In the genomic region with DNA sequence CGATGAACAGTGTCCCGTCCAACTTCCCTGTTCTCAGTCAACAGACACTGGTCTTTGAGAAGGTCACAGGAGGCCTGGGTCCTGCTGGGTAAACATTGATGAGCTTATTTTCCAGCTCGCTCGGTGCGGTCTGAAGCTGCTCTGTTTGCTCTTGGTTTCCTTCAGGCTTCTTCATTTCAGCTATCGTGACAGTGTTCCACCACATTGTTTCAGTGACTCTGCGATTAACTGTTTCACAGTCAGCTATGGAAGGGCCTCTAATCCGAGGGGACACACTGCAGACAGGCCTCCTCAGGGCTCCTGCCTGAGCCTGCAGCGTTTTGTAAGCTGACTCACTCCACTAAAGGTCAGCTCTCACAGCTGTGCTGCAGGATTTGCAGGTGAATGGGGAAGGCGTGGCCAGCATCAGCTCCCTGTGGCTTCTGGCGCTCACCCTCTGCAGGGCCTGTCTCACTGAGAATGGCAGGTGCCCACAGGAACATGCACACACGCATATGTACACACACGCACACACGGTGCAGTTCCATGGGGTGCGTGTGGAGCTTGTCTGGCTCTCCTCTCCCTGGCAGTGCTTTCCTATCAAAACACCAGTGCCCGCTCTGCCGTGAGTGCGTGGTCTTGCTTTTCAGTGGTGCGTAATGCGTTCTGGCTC, we compare ENCODE assay signal across 2 cellular contexts.
TF ChIP-seq lines count a peak whose summit lies in the region.

No MANE protein-coding gene starts in this region.

TF ChIP-seq in WTC11, 78 proteins besides CTCF, POLR2A, EP300 and RAD21 (continued from another document):
- TF ChIP-seq, protein P1, sequence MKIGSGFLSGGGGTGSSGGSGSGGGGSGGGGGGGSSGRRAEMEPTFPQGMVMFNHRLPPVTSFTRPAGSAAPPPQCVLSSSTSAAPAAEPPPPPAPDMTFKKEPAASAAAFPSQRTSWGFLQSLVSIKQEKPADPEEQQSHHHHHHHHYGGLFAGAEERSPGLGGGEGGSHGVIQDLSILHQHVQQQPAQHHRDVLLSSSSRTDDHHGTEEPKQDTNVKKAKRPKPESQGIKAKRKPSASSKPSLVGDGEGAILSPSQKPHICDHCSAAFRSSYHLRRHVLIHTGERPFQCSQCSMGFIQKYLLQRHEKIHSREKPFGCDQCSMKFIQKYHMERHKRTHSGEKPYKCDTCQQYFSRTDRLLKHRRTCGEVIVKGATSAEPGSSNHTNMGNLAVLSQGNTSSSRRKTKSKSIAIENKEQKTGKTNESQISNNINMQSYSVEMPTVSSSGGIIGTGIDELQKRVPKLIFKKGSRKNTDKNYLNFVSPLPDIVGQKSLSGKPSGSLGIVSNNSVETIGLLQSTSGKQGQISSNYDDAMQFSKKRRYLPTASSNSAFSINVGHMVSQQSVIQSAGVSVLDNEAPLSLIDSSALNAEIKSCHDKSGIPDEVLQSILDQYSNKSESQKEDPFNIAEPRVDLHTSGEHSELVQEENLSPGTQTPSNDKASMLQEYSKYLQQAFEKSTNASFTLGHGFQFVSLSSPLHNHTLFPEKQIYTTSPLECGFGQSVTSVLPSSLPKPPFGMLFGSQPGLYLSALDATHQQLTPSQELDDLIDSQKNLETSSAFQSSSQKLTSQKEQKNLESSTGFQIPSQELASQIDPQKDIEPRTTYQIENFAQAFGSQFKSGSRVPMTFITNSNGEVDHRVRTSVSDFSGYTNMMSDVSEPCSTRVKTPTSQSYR (CRISPR knock-in tag; IDR thresholded peaks at IDR 0.05), result no peak
- TF ChIP-seq SMAD4 (CRISPR knock-in tag; IDR thresholded peaks at IDR 0.05) (0 out of 2 replicates have a peak, but pooled peaks have one; percentile 54), ZNF232 (CRISPR knock-in tag; IDR thresholded peaks at IDR 0.05) (0 out of 2 replicates have a peak, but pooled peaks have one; percentile 70), FOXP1 (CRISPR knock-in tag; IDR thresholded peaks at IDR 0.05; ENCODE audit: borderline replicate concordance) (peak; percentile 58; the same call in 1 of the 2 replicates)
- TF ChIP-seq, protein P2, sequence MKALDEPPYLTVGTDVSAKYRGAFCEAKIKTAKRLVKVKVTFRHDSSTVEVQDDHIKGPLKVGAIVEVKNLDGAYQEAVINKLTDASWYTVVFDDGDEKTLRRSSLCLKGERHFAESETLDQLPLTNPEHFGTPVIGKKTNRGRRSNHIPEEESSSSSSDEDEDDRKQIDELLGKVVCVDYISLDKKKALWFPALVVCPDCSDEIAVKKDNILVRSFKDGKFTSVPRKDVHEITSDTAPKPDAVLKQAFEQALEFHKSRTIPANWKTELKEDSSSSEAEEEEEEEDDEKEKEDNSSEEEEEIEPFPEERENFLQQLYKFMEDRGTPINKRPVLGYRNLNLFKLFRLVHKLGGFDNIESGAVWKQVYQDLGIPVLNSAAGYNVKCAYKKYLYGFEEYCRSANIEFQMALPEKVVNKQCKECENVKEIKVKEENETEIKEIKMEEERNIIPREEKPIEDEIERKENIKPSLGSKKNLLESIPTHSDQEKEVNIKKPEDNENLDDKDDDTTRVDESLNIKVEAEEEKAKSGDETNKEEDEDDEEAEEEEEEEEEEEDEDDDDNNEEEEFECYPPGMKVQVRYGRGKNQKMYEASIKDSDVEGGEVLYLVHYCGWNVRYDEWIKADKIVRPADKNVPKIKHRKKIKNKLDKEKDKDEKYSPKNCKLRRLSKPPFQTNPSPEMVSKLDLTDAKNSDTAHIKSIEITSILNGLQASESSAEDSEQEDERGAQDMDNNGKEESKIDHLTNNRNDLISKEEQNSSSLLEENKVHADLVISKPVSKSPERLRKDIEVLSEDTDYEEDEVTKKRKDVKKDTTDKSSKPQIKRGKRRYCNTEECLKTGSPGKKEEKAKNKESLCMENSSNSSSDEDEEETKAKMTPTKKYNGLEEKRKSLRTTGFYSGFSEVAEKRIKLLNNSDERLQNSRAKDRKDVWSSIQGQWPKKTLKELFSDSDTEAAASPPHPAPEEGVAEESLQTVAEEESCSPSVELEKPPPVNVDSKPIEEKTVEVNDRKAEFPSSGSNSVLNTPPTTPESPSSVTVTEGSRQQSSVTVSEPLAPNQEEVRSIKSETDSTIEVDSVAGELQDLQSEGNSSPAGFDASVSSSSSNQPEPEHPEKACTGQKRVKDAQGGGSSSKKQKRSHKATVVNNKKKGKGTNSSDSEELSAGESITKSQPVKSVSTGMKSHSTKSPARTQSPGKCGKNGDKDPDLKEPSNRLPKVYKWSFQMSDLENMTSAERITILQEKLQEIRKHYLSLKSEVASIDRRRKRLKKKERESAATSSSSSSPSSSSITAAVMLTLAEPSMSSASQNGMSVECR (CRISPR knock-in tag; IDR thresholded peaks at IDR 0.05; ENCODE audit: borderline replicate concordance), result peak; percentile 72; the same call in 1 of the 2 replicates
- TF ChIP-seq, protein P3, sequence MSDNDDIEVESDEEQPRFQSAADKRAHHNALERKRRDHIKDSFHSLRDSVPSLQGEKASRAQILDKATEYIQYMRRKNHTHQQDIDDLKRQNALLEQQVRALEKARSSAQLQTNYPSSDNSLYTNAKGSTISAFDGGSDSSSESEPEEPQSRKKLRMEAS (CRISPR knock-in tag; IDR thresholded peaks at IDR 0.05), result peak; percentile 82

TF ChIP-seq in HepG2, 621 proteins besides CTCF, POLR2A, EP300 and RAD21 (continued from another document and continues in another):
- TF ChIP-seq, protein P4, sequence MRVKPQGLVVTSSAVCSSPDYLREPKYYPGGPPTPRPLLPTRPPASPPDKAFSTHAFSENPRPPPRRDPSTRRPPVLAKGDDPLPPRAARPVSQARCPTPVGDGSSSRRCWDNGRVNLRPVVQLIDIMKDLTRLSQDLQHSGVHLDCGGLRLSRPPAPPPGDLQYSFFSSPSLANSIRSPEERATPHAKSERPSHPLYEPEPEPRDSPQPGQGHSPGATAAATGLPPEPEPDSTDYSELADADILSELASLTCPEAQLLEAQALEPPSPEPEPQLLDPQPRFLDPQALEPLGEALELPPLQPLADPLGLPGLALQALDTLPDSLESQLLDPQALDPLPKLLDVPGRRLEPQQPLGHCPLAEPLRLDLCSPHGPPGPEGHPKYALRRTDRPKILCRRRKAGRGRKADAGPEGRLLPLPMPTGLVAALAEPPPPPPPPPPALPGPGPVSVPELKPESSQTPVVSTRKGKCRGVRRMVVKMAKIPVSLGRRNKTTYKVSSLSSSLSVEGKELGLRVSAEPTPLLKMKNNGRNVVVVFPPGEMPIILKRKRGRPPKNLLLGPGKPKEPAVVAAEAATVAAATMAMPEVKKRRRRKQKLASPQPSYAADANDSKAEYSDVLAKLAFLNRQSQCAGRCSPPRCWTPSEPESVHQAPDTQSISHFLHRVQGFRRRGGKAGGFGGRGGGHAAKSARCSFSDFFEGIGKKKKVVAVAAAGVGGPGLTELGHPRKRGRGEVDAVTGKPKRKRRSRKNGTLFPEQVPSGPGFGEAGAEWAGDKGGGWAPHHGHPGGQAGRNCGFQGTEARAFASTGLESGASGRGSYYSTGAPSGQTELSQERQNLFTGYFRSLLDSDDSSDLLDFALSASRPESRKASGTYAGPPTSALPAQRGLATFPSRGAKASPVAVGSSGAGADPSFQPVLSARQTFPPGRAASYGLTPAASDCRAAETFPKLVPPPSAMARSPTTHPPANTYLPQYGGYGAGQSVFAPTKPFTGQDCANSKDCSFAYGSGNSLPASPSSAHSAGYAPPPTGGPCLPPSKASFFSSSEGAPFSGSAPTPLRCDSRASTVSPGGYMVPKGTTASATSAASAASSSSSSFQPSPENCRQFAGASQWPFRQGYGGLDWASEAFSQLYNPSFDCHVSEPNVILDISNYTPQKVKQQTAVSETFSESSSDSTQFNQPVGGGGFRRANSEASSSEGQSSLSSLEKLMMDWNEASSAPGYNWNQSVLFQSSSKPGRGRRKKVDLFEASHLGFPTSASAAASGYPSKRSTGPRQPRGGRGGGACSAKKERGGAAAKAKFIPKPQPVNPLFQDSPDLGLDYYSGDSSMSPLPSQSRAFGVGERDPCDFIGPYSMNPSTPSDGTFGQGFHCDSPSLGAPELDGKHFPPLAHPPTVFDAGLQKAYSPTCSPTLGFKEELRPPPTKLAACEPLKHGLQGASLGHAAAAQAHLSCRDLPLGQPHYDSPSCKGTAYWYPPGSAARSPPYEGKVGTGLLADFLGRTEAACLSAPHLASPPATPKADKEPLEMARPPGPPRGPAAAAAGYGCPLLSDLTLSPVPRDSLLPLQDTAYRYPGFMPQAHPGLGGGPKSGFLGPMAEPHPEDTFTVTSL (CRISPR knock-in tag; IDR thresholded peaks at IDR 0.05; ENCODE audit: borderline replicate concordance), result peak; percentile 55; the same call in 1 of the 2 replicates
- TF ChIP-seq, protein P5, sequence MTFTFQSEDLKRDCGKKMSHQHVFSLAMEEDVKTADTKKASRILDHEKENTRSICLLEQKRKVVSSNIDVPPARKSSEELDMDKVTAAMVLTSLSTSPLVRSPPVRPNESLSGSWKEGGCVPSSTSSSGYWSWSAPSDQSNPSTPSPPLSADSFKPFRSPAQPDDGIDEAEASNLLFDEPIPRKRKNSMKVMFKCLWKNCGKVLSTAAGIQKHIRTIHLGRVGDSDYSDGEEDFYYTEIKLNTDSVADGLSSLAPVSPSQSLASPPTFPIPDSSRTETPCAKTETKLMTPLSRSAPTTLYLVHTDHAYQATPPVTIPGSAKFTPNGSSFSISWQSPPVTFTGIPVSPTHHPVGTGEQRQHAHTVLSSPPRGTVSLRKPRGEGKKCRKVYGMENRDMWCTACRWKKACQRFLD (CRISPR knock-in tag; IDR thresholded peaks at IDR 0.05; ENCODE audit: borderline replicate concordance), result no peak
- TF ChIP-seq SIN3B (IDR thresholded peaks at IDR 0.05; ENCODE audit: low read length) (no peak), HMG20A (CRISPR knock-in tag; IDR thresholded peaks at IDR 0.05; ENCODE audit: borderline replicate concordance) (peak; percentile 52; the same call in 1 of the 2 replicates), MAZ (IDR thresholded peaks at IDR 0.05; ENCODE audit: borderline replicate concordance, low read depth, low read length) (no peak), MAZ (CRISPR knock-in tag; IDR thresholded peaks at IDR 0.05; ENCODE audit: low read depth) (no peak), KAT8 (CRISPR knock-in tag; IDR thresholded peaks at IDR 0.05) (no peak; the same call in 1 of the 2 replicates), ZNF777 (CRISPR knock-in tag; IDR thresholded peaks at IDR 0.05) (peak; percentile 16; the same call in 1 of the 2 replicates), ZNF136 (CRISPR knock-in tag; IDR thresholded peaks at IDR 0.05; ENCODE audit: low read depth) (no peak), ZIK1 (CRISPR knock-in tag; IDR thresholded peaks at IDR 0.05; ENCODE audit: borderline replicate concordance, low read depth) (no peak; the same call in 1 of the 2 replicates), KMT2B (CRISPR knock-in tag; IDR thresholded peaks at IDR 0.05) (0 out of 2 replicates have a peak, but pooled peaks have one; percentile 28), GTF3A (CRISPR knock-in tag; conservative IDR thresholded peaks at IDR 0.05) (no peak), ZNF292 (CRISPR knock-in tag; IDR thresholded peaks at IDR 0.05; ENCODE audit: borderline replicate concordance, low read depth) (peak; percentile 97), KMT2A (CRISPR knock-in tag; IDR thresholded peaks at IDR 0.05) (0 out of 2 replicates have a peak, but pooled peaks have one; percentile 26)
- TF ChIP-seq, protein P6, sequence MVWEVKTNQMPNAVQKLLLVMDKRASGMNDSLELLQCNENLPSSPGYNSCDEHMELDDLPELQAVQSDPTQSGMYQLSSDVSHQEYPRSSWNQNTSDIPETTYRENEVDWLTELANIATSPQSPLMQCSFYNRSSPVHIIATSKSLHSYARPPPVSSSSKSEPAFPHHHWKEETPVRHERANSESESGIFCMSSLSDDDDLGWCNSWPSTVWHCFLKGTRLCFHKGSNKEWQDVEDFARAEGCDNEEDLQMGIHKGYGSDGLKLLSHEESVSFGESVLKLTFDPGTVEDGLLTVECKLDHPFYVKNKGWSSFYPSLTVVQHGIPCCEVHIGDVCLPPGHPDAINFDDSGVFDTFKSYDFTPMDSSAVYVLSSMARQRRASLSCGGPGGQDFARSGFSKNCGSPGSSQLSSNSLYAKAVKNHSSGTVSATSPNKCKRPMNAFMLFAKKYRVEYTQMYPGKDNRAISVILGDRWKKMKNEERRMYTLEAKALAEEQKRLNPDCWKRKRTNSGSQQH (CRISPR knock-in tag; IDR thresholded peaks at IDR 0.05; ENCODE audit: low read depth), result no peak
- TF ChIP-seq, protein P7, sequence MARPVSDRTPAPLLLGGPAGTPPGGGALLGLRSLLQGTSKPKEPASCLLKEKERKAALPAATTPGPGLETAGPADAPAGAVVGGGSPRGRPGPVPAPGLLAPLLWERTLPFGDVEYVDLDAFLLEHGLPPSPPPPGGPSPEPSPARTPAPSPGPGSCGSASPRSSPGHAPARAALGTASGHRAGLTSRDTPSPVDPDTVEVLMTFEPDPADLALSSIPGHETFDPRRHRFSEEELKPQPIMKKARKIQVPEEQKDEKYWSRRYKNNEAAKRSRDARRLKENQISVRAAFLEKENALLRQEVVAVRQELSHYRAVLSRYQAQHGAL (CRISPR knock-in tag; IDR thresholded peaks at IDR 0.05; ENCODE audit: not compliant biosample characterization), result no peak
- TF ChIP-seq, protein P3 (IDR thresholded peaks at IDR 0.05), result no peak
- TF ChIP-seq, protein P8, sequence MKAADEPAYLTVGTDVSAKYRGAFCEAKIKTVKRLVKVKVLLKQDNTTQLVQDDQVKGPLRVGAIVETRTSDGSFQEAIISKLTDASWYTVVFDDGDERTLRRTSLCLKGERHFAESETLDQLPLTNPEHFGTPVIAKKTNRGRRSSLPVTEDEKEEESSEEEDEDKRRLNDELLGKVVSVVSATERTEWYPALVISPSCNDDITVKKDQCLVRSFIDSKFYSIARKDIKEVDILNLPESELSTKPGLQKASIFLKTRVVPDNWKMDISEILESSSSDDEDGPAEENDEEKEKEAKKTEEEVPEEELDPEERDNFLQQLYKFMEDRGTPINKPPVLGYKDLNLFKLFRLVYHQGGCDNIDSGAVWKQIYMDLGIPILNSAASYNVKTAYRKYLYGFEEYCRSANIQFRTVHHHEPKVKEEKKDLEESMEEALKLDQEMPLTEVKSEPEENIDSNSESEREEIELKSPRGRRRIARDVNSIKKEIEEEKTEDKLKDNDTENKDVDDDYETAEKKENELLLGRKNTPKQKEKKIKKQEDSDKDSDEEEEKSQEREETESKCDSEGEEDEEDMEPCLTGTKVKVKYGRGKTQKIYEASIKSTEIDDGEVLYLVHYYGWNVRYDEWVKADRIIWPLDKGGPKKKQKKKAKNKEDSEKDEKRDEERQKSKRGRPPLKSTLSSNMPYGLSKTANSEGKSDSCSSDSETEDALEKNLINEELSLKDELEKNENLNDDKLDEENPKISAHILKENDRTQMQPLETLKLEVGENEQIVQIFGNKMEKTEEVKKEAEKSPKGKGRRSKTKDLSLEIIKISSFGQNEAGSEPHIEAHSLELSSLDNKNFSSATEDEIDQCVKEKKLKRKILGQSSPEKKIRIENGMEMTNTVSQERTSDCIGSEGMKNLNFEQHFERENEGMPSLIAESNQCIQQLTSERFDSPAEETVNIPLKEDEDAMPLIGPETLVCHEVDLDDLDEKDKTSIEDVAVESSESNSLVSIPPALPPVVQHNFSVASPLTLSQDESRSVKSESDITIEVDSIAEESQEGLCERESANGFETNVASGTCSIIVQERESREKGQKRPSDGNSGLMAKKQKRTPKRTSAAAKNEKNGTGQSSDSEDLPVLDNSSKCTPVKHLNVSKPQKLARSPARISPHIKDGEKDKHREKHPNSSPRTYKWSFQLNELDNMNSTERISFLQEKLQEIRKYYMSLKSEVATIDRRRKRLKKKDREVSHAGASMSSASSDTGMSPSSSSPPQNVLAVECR (CRISPR knock-in tag; IDR thresholded peaks at IDR 0.05; ENCODE audit: borderline replicate concordance), result no peak; the same call in 1 of the 2 replicates
